In genomic region chr2:131801210-131801744, GRCh38 we compare ENCODE assay signal across 9 cellular contexts.
DNase-seq lines count a peak whose midpoint lies in the region; ATAC-seq and TF ChIP-seq lines count a peak whose summit lies in the region.
"Had no signal": no experiment of that assay in that cellular context is flagged by ENCODE, and none has a peak within 500 bp of the region (broad histone marks: within the 10 kb centered on the region; RNA-seq: fewer than 3 reads in every experiment).

No MANE protein-coding gene starts in this region.

- peak overlapping the region in 49 of 59 donors; percentile 17 to 64 (median 41) for H3K4me3 ChIP-seq in dorsolateral prefrontal cortex
- H3K4me3 ChIP-seq in smooth muscle cell, result no peak overlapping the region

- no peaks in the 10 kb centered on the region for H3K4me1 ChIP-seq in smooth muscle cell (ENCODE audit: low read depth)
- H3K4me1 ChIP-seq: Caco-2 had no signal

- ATAC-seq in HG02970 (IDR thresholded peaks at IDR 0.05; ENCODE audit: low FRiP score, unreplicated experiment) (peak; percentile 17), HG03039 (IDR thresholded peaks at IDR 0.05; ENCODE audit: unreplicated experiment) (no peak)

- no peak overlapping the region for H3K9ac ChIP-seq in smooth muscle cell (ENCODE audit: low read depth)

- intact Hi-C loops in dorsolateral prefrontal cortex (cut with DNase I), result loop anchor here (5.0 kb wide), 3 partner anchors 119 to 649 kb away; no protein-coding TSS in a partner anchor

- no peak for TF ChIP-seq CTCF in dorsolateral prefrontal cortex (IDR thresholded peaks at IDR 0.05 in 54 of 56, conservative IDR thresholded peaks at IDR 0.05 in 2 of 56; ENCODE audit: low read depth in 1 of 56, partially characterized antibody in 56 of 56)
- TF ChIP-seq CTCF in smooth muscle cell (IDR thresholded peaks at IDR 0.05; ENCODE audit: borderline replicate concordance, insufficient read depth, poor library complexity, severe bottlenecking), result no peak

- H3K36me3 ChIP-seq in smooth muscle cell (ENCODE audit: low read depth), result no peaks in the 10 kb centered on the region

- no peaks in the 10 kb centered on the region for H3F3A ChIP-seq in smooth muscle cell (ENCODE audit: low read depth)

- H3K27ac ChIP-seq in dorsolateral prefrontal cortex, result no peak overlapping the region
- no peak overlapping the region for H3K27ac ChIP-seq in smooth muscle cell (ENCODE audit: low read depth)

- no peak overlapping the region for H2AFZ ChIP-seq in smooth muscle cell (ENCODE audit: low read depth)

- H3K9me3 ChIP-seq in smooth muscle cell (replicated peaks; ENCODE audit: low read depth), result no peaks in the 10 kb centered on the region
- H3K9me3 ChIP-seq: Caco-2 had no signal

- peaks cover 0 to 4% (median 0%) of the 10 kb centered on the region in 45 donors for H3K27me3 ChIP-seq in dorsolateral prefrontal cortex
- H3K27me3 ChIP-seq in smooth muscle cell (ENCODE audit: low read depth), result no peaks in the 10 kb centered on the region

- no peaks in the 10 kb centered on the region for H3K79me2 ChIP-seq in smooth muscle cell (ENCODE audit: low read depth)

- WGBS in smooth muscle cell (ENCODE audit: low lambda C conversion rate), result 79% methylated on average over 42 of the region's 42 CpGs

- DNase-seq in activated CD8-positive, alpha-beta memory T cell treated with anti-CD3 and anti-CD28 coated beads, Interleukin-2, amount 50 U/mL, for 48 hours, result peak; percentile 53
- no peak for DNase-seq in activated CD8-positive, alpha-beta memory T cell treated with anti-CD3 and anti-CD28 coated beads, Interleukin-2, amount 50 U/mL, for 4 hours
- DNase-seq in dorsolateral prefrontal cortex, result no peak
- DNase-seq in smooth muscle cell (lab: John Stamatoyannopoulos, UW; ENCODE audit: unreplicated experiment), result no peak
- DNase-seq in ecto neural progenitor cell (ENCODE audit: low spot score), result no peak
- no peak for DNase-seq in NOMO-1 treated with dmso at 0.1 percent for 144 hours (lab: John Stamatoyannopoulos, UW; ENCODE audit: unreplicated experiment)

- H4K20me1 ChIP-seq in smooth muscle cell (ENCODE audit: low read depth), result no peaks in the 10 kb centered on the region

- H3K4me2 ChIP-seq in smooth muscle cell, result peak overlapping the region; percentile 84
